Comparison of ENCODE assay signal across 1 cellular context in genomic region chr3:49929333-49930240, GRCh38.
TF ChIP-seq lines count a peak whose summit lies in the region.

Gene MON1A, minus strand, starts transcription at chr3:49929811. Its CDS starts 16,465 bp downstream, at chr3:49913346.

TF ChIP-seq in HepG2, 621 proteins besides CTCF, POLR2A, EP300 and RAD21 (continued from another document and continues in another):
- TF ChIP-seq ZNF790 (CRISPR knock-in tag; IDR thresholded peaks at IDR 0.05; ENCODE audit: borderline replicate concordance) (no peak), ZFP36L1 (CRISPR knock-in tag; IDR thresholded peaks at IDR 0.05) (peak; percentile 39; the same call in 1 of the 2 replicates), BCL6 (CRISPR knock-in tag; IDR thresholded peaks at IDR 0.05) (peak; percentile 62), GLMP (CRISPR knock-in tag; IDR thresholded peaks at IDR 0.05; ENCODE audit: borderline replicate concordance) (no peak), PAXIP1 (CRISPR knock-in tag; conservative IDR thresholded peaks at IDR 0.05) (peak; percentile 79), ATF1 (CRISPR knock-in tag; IDR thresholded peaks at IDR 0.05) (no peak), LCORL (IDR thresholded peaks at IDR 0.05) (no peak), LCORL (CRISPR knock-in tag; IDR thresholded peaks at IDR 0.05) (peak; percentile 83), MED1 (CRISPR knock-in tag; IDR thresholded peaks at IDR 0.05) (peak; percentile 75; the same call in 1 of the 2 replicates), PAF1 (CRISPR knock-in tag; IDR thresholded peaks at IDR 0.05) (no peak), YY1 (IDR thresholded peaks at IDR 0.05; ENCODE audit: insufficient read depth, insufficient replicate concordance, low read depth, low read length) (peak; percentile 82), HNF1A (IDR thresholded peaks at IDR 0.05; ENCODE audit: low read depth) (no peak), HNF1A (CRISPR knock-in tag; IDR thresholded peaks at IDR 0.05; ENCODE audit: borderline replicate concordance) (no peak), TCF7 (IDR thresholded peaks at IDR 0.05; ENCODE audit: low read depth) (no peak), GATAD2A (CRISPR knock-in tag; IDR thresholded peaks at IDR 0.05) (peak; percentile 76), ATF5 (CRISPR knock-in tag; IDR thresholded peaks at IDR 0.05; ENCODE audit: low read depth) (no peak), ZSCAN30 (CRISPR knock-in tag; IDR thresholded peaks at IDR 0.05) (no peak), ELF4 (CRISPR knock-in tag; IDR thresholded peaks at IDR 0.05; ENCODE audit: borderline replicate concordance) (no peak), ONECUT2 (CRISPR knock-in tag; IDR thresholded peaks at IDR 0.05) (no peak), ZNF703 (CRISPR knock-in tag; IDR thresholded peaks at IDR 0.05; ENCODE audit: borderline replicate concordance) (no peak; the same call in 1 of the 2 replicates), TSC22D2 (CRISPR knock-in tag; IDR thresholded peaks at IDR 0.05; ENCODE audit: borderline replicate concordance) (peak; percentile 46; the same call in 1 of the 2 replicates), SETDB1 (CRISPR knock-in tag; IDR thresholded peaks at IDR 0.05; ENCODE audit: borderline replicate concordance) (no peak), SAP130 (CRISPR knock-in tag; IDR thresholded peaks at IDR 0.05; ENCODE audit: low read depth) (peak; percentile 97), ZNF788 (CRISPR knock-in tag; IDR thresholded peaks at IDR 0.05; ENCODE audit: borderline replicate concordance) (peak; percentile 70; the same call in 1 of the 2 replicates), BORCS8-MEF2B (CRISPR knock-in tag; IDR thresholded peaks at IDR 0.05) (no peak; the same call in 1 of the 2 replicates), RARG (CRISPR knock-in tag; IDR thresholded peaks at IDR 0.05; ENCODE audit: low read depth) (no peak), ELF3 (CRISPR knock-in tag; IDR thresholded peaks at IDR 0.05) (peak; percentile 45; the same call in 1 of the 2 replicates), FLYWCH1 (CRISPR knock-in tag; IDR thresholded peaks at IDR 0.05) (no peak), PPARG (CRISPR knock-in tag; conservative IDR thresholded peaks at IDR 0.05) (0 out of 2 replicates have a peak, but pooled peaks have one; percentile 8), ZSCAN12 (CRISPR knock-in tag; IDR thresholded peaks at IDR 0.05) (no peak), ZNF775 (CRISPR knock-in tag; IDR thresholded peaks at IDR 0.05; ENCODE audit: borderline replicate concordance) (no peak), NCOR1 (IDR thresholded peaks at IDR 0.05; ENCODE audit: borderline replicate concordance, low read length) (no peak; the same call in 1 of the 2 replicates), PRMT3 (CRISPR knock-in tag; IDR thresholded peaks at IDR 0.05; ENCODE audit: borderline replicate concordance, low read depth) (no peak), NCOA5 (CRISPR knock-in tag; IDR thresholded peaks at IDR 0.05) (no peak), ZNF660 (CRISPR knock-in tag; IDR thresholded peaks at IDR 0.05; ENCODE audit: borderline replicate concordance, low read depth) (no peak), MTF1 (CRISPR knock-in tag; IDR thresholded peaks at IDR 0.05) (no peak), ATRX (CRISPR knock-in tag; IDR thresholded peaks at IDR 0.05; ENCODE audit: borderline replicate concordance) (no peak)
- TF ChIP-seq, protein P1, sequence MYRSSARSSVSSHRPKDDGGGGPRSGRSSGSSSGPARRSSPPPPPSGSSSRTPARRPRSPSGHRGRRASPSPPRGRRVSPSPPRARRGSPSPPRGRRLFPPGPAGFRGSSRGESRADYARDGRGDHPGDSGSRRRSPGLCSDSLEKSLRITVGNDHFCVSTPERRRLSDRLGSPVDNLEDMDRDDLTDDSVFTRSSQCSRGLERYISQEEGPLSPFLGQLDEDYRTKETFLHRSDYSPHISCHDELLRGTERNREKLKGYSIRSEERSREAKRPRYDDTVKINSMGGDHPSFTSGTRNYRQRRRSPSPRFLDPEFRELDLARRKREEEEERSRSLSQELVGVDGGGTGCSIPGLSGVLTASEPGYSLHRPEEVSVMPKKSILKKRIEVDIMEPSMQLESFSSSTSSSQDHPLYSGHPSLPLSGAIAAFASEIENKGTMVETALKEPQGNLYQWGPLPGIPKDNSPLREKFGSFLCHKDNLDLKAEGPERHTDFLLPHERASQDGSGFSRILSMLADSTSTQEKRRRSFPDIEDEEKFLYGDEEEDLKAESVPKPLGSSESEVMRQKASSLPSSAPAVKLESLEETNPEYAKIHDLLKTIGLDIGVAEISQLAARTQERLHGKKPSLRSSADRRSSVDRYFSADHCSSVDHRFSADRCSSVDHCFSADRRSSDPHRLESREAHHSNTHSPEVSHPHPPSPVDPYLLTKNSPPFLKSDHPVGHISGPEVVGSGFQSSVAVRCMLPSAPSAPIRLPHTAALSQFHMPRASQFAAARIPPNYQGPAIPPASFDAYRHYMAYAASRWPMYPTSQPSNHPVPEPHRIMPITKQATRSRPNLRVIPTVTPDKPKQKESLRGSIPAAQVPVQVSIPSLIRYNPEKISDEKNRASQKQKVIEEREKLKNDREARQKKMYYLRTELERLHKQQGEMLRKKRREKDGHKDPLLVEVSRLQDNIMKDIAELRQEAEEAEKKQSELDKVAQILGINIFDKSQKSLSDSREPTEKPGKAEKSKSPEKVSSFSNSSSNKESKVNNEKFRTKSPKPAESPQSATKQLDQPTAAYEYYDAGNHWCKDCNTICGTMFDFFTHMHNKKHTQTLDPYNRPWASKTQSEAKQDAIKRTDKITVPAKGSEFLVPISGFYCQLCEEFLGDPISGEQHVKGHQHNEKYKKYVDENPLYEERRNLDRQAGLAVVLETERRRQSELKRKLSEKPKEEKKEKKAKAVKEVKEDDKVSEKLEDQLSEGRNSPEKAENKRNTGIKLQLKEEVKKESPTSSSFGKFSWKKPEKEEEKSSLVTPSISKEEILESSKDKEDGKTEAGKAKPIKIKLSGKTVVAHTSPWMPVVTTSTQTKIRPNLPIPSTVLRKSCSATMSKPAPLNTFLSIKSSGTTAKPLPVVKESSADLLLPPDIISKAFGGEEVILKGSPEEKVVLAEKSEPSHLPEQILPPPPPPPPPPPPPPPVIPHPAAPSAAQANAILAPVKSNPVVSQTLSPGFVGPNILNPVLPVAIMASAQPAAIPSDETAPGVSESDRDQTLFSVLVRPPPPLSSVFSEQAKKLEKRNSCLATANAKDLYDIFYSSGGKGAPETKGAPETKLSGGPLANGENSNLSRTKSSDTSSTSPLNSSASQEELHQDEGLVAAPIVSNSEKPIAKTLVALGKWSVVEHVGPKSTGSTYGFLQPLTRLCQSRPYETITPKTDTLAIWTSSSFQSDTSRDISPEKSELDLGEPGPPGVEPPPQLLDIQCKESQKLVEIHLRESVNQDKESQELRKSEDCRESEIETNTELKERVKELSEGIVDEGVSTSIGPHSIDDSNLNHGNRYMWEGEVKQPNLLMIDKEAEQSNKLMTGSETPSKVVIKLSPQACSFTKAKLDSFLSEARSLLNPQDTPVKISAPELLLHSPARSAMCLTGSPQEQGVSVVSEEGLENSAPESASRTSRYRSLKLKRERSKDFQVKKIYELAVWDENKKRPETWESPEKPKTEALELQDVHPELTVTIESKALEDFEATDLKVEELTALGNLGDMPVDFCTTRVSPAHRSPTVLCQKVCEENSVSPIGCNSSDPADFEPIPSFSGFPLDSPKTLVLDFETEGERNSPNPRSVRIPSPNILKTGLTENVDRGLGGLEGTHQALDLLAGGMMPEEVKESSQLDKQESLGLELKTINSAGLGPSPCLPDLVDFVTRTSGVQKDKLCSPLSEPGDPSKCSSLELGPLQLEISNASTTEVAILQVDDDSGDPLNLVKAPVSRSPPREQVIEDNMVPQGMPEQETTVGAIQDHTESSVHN (CRISPR knock-in tag; IDR thresholded peaks at IDR 0.05) = no peak
- TF ChIP-seq, protein P2, sequence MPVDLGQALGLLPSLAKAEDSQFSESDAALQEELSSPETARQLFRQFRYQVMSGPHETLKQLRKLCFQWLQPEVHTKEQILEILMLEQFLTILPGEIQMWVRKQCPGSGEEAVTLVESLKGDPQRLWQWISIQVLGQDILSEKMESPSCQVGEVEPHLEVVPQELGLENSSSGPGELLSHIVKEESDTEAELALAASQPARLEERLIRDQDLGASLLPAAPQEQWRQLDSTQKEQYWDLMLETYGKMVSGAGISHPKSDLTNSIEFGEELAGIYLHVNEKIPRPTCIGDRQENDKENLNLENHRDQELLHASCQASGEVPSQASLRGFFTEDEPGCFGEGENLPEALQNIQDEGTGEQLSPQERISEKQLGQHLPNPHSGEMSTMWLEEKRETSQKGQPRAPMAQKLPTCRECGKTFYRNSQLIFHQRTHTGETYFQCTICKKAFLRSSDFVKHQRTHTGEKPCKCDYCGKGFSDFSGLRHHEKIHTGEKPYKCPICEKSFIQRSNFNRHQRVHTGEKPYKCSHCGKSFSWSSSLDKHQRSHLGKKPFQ (CRISPR knock-in tag; IDR thresholded peaks at IDR 0.05; ENCODE audit: insufficient replicate concordance) = peak; percentile 52
- TF ChIP-seq, protein P3, sequence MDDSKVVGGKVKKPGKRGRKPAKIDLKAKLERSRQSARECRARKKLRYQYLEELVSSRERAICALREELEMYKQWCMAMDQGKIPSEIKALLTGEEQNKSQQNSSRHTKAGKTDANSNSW (CRISPR knock-in tag; IDR thresholded peaks at IDR 0.05; ENCODE audit: borderline replicate concordance) = peak; percentile 41; the same call in 1 of the 2 replicates
- TF ChIP-seq, protein P4, sequence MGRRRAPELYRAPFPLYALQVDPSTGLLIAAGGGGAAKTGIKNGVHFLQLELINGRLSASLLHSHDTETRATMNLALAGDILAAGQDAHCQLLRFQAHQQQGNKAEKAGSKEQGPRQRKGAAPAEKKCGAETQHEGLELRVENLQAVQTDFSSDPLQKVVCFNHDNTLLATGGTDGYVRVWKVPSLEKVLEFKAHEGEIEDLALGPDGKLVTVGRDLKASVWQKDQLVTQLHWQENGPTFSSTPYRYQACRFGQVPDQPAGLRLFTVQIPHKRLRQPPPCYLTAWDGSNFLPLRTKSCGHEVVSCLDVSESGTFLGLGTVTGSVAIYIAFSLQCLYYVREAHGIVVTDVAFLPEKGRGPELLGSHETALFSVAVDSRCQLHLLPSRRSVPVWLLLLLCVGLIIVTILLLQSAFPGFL (CRISPR knock-in tag; IDR thresholded peaks at IDR 0.05) = no peak
